In genomic region chr19:33508431-33508830, GRCh38 we compare ENCODE assay signal across 1 cellular context.
TF ChIP-seq lines count a peak whose summit lies in the region.

No MANE protein-coding gene starts in this region.

TF ChIP-seq in liver, 16 proteins besides CTCF, POLR2A, EP300 and RAD21 (continued from another document):
- no peak for TF ChIP-seq FOXA1 (IDR thresholded peaks at IDR 0.05)
- no peak for TF ChIP-seq SP1 (IDR thresholded peaks at IDR 0.05)
- TF ChIP-seq GABPA (IDR thresholded peaks at IDR 0.05 in 1 of 2, conservative IDR thresholded peaks at IDR 0.05 in 1 of 2), result no peak
- TF ChIP-seq HNF4G (IDR thresholded peaks at IDR 0.05), result no peak
- TF ChIP-seq HNF4A (conservative IDR thresholded peaks at IDR 0.05), result no peak
- no peak for TF ChIP-seq ZBTB33 (IDR thresholded peaks at IDR 0.05)
- no peak for TF ChIP-seq EGR1 (IDR thresholded peaks at IDR 0.05; ENCODE audit: low read depth in 2 of 2)
- no peak for TF ChIP-seq MAX (IDR thresholded peaks at IDR 0.05)
- no peak for TF ChIP-seq REST (IDR thresholded peaks at IDR 0.05)
- no peak for TF ChIP-seq JUND (IDR thresholded peaks at IDR 0.05)
